23 cellular contexts compared by ENCODE assay signal in the genomic region with DNA sequence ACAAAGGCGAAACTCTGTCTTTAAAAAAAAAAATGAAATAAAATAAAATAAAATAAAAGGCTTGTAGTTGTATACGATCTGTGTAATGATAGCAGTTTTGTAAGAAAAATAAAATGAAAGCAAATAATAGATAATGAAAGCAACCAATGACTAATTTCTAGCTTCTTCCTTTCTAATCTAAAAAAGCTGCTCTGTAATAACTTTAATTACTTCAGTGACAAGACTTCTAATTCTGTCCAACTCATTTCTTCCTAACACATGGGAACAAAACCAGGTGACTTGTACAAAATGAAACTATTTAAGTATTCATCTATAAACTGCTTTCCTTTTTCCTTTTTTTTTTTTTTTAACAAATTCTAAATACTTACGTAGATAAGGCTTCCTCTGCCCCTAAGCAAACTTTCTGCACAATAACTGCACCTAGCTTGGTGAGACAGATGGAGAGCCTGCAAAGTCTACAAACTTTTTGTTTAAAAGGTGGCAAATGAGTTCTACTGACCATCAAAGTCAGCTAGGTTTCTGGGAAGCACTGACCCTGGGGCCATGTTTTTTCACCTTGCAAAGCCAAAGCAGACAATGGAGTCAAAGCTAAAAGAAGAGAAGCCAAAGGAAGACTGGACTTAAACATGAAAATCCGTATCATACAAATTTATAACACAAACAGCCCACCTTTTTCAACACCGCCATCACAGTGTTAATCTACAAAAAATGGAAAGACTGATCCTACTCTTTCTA. TPM values are rescaled to one million over a fixed set of nuclear protein-coding genes. Genes with fewer than 3 reads are reported as not detected.
A peak's percentile ranks its signal among the peaks of the same experiment; 100 is the strongest.
DNase-seq lines count a peak whose midpoint lies in the region; ATAC-seq, FAIRE-seq and TF ChIP-seq lines count a peak whose summit lies in the region.
"Had no signal": no experiment of that assay in that cellular context is flagged by ENCODE, and none has a peak within 500 bp of the region (broad histone marks: within the 10 kb centered on the region; RNA-seq: fewer than 3 reads in every experiment).

No MANE protein-coding gene starts in this region.

- H4K5ac ChIP-seq in H9 (ENCODE audit: insufficient read length, low read depth, low read length) (no peak overlapping the region), H1 (ENCODE audit: insufficient read length, low read depth, low read length) (no peak overlapping the region)

- H4K20me1 ChIP-seq in H9 (ENCODE audit: control insufficient read depth, insufficient read depth, insufficient read length) (no peaks in the 10 kb centered on the region), H1 (replicated peaks in 1 of 2; ENCODE audit: control insufficient read depth in 1 of 2, insufficient read depth in 2 of 2, low read length in 2 of 2) (peaks cover 0 to 2% of the 10 kb centered on the region in 2 experiments)
- H4K20me1 ChIP-seq: BLaER1 treated with 17β-estradiol and CSF1 and Interleukin-3, amounts not matched to agents 10 nM and 100 nM had no signal

- H3K27ac ChIP-seq in H9 (ENCODE audit: insufficient read length, low read depth, low read length) (no peak overlapping the region), H1 (ENCODE audit: low read depth, low read length) (no peak overlapping the region), neuronal stem cell (replicated peaks; ENCODE audit: low read length) (no peak overlapping the region)
- H3K27ac ChIP-seq: BLaER1 treated with 17β-estradiol and CSF1 and Interleukin-3, amounts not matched to agents 10 nM and 100 nM had no signal

- ATAC-seq in stimulated activated naive B cell treated with anti-CD40 and anti-IgM and Interleukin-4, amounts not matched to agents 10 μg/mL and 1 μg/mL and 100 μg/mL, for 72 hours (replicated peaks), result peak; percentile 53 to 82
- ATAC-seq: K562, SK-N-SH treated with all-trans-retinoic acid at 6 μM for 48 hours, T-cell had no signal

- peaks cover 0 to 9% of the 10 kb centered on the region in 2 experiments; a peak in 2 of 5 replicates for H3K9me3 Mint-ChIP-seq in H9
- H3K9me3 Mint-ChIP-seq in stimulated activated naive B cell treated with anti-CD40 and anti-IgM and Interleukin-4, amounts not matched to agents 10 μg/mL and 1 μg/mL and 100 μg/mL, for 72 hours, result peaks cover 1 to 8% of the 10 kb centered on the region in 2 donors
- H3K9me3 Mint-ChIP-seq: CD8-positive, alpha-beta memory T cell; T-cell had no signal

- no peak overlapping the region for H3K4me3 Mint-ChIP-seq in H9
- H3K4me3 Mint-ChIP-seq in stimulated activated naive B cell treated with anti-CD40 and anti-IgM and Interleukin-4, amounts not matched to agents 10 μg/mL and 1 μg/mL and 100 μg/mL, for 72 hours, result no peak overlapping the region
- H3K4me3 Mint-ChIP-seq: CD8-positive, alpha-beta memory T cell; T-cell had no signal

- H3K4me1 ChIP-seq in H9 (ENCODE audit: insufficient read depth, low read length) (peaks cover 2% of the 10 kb centered on the region), H1 (replicated peaks in 1 of 4; ENCODE audit: control insufficient read depth in 3 of 4, insufficient read depth in 4 of 4, low read length in 3 of 4) (peaks cover 0 to 13% (median 2%) of the 10 kb centered on the region in 4 experiments; a peak in 2 of 7 replicates), neuronal stem cell (ENCODE audit: control insufficient read depth in 2 of 2, insufficient read depth in 1 of 2, low read depth in 1 of 2, low read length in 2 of 2) (peaks cover 2 to 3% of the 10 kb centered on the region in 2 donors)
- H3K4me1 ChIP-seq: BLaER1 treated with 17β-estradiol and CSF1 and Interleukin-3, amounts not matched to agents 10 nM and 100 nM; HAP-1 had no signal

- H3K9ac ChIP-seq in H9 (ENCODE audit: extremely low read depth, insufficient read length, low read length) (no peak overlapping the region), H1 (replicated peaks in 1 of 4; ENCODE audit: extremely low read depth in 1 of 4, low read depth in 3 of 4, low read length in 3 of 4) (no peak overlapping the region), neuronal stem cell (ENCODE audit: low read depth, low read length, poor library complexity) (no peak overlapping the region)
- H3K9ac ChIP-seq: BLaER1 treated with 17β-estradiol and CSF1 and Interleukin-3, amounts not matched to agents 10 nM and 100 nM had no signal

- H2BK20ac ChIP-seq in H9 (ENCODE audit: low read depth, low read length, poor library complexity, severe bottlenecking), result no peak overlapping the region
- no peak overlapping the region for H2BK20ac ChIP-seq in H1 (ENCODE audit: low read length)

- H2AFZ ChIP-seq in H9 (ENCODE audit: low read length) (no peak overlapping the region), H1 (ENCODE audit: low read length) (no peak overlapping the region), neuronal stem cell (ENCODE audit: low read length) (no peak overlapping the region)

- no peak for TF ChIP-seq EP300 in H1 (IDR thresholded peaks at IDR 0.05; ENCODE audit: borderline replicate concordance in 1 of 2, low read depth in 2 of 2, low read length in 2 of 2)

- peaks cover 24 to 26% of the 10 kb centered on the region in 2 experiments for H3K4me1 Mint-ChIP-seq in H9
- H3K4me1 Mint-ChIP-seq in stimulated activated naive B cell treated with anti-CD40 and anti-IgM and Interleukin-4, amounts not matched to agents 10 μg/mL and 1 μg/mL and 100 μg/mL, for 72 hours, result peaks cover 32 to 39% of the 10 kb centered on the region in 2 donors
- H3K4me1 Mint-ChIP-seq: CD8-positive, alpha-beta memory T cell; T-cell had no signal

- H3K79me2 ChIP-seq in H9 (ENCODE audit: insufficient read depth, low read length) (no peaks in the 10 kb centered on the region), H1 (ENCODE audit: control insufficient read depth in 1 of 2, insufficient read depth in 2 of 2, low read length in 2 of 2) (peaks cover 0 to 33% of the 10 kb centered on the region in 2 experiments; a peak in 2 of 4 replicates)

- peak overlapping the region; percentile 55 to 89 (median 76) for H3K27ac Mint-ChIP-seq in H9
- no peak overlapping the region for H3K27ac Mint-ChIP-seq in stimulated activated naive B cell treated with anti-CD40 and anti-IgM and Interleukin-4, amounts not matched to agents 10 μg/mL and 1 μg/mL and 100 μg/mL, for 72 hours
- H3K27ac Mint-ChIP-seq: CD8-positive, alpha-beta memory T cell; T-cell had no signal

- H4K8ac ChIP-seq in H9 (replicated peaks; ENCODE audit: insufficient read length, low read depth, low read length) (no peak overlapping the region), H1 (ENCODE audit: extremely low read depth, insufficient read depth, low read length) (no peak overlapping the region), neuronal stem cell (ENCODE audit: low read depth, low read length) (no peak overlapping the region)

- H3K23me2 ChIP-seq in H9 (ENCODE audit: insufficient read length, low read depth, low read length, poor library complexity, severe bottlenecking), result no peaks in the 10 kb centered on the region
- no peaks in the 10 kb centered on the region; the same call in 1 of the 2 replicates for H3K23me2 ChIP-seq in H1 (ENCODE audit: low read depth, low read length)

- H2BK5ac ChIP-seq in H9 (ENCODE audit: insufficient read length, low read length), result no peak overlapping the region
- H2BK5ac ChIP-seq in H1 (ENCODE audit: low read depth, low read length), result no peak overlapping the region
- no peak overlapping the region for H2BK5ac ChIP-seq in neuronal stem cell (ENCODE audit: low read length)

- H3K4me2 ChIP-seq in H9 (ENCODE audit: insufficient read depth, insufficient read length, low read length) (no peak overlapping the region), H1 (ENCODE audit: insufficient read depth in 1 of 2, low read depth in 2 of 2, low read length in 2 of 2) (no peak overlapping the region), neuronal stem cell (ENCODE audit: insufficient read depth, low read length, poor library complexity, severe bottlenecking) (no peak overlapping the region)
- H3K4me2 ChIP-seq: BLaER1 treated with 17β-estradiol and CSF1 and Interleukin-3, amounts not matched to agents 10 nM and 100 nM had no signal

- H3T11ph ChIP-seq in H9 (ENCODE audit: low read length), result no peak overlapping the region

- no peak overlapping the region for H4K91ac ChIP-seq in H9 (ENCODE audit: insufficient read length, low read depth, low read length)
- no peak overlapping the region for H4K91ac ChIP-seq in H1 (replicated peaks; ENCODE audit: insufficient read length, low read length)
- H4K91ac ChIP-seq in neuronal stem cell (ENCODE audit: low read depth, low read length, poor library complexity), result no peak overlapping the region

- TF ChIP-seq CTCF in H9 (conservative IDR thresholded peaks at IDR 0.05) (no peak), H1 (IDR thresholded peaks at IDR 0.05; ENCODE audit: control extremely low read depth in 1 of 3, insufficient read depth in 1 of 3, low read depth in 1 of 3, low read length in 3 of 3) (no peak)

- H3K36me3 Mint-ChIP-seq in H9 (ENCODE audit: insufficient read depth in 1 of 3, low read depth in 3 of 3), result peaks cover 0 to 5% (median 0%) of the 10 kb centered on the region in 3 experiments; a peak in 4 of 7 replicates
- H3K36me3 Mint-ChIP-seq in stimulated activated naive B cell treated with anti-CD40 and anti-IgM and Interleukin-4, amounts not matched to agents 10 μg/mL and 1 μg/mL and 100 μg/mL, for 72 hours, result peaks cover 0 to 6% of the 10 kb centered on the region in 2 donors
- H3K36me3 Mint-ChIP-seq: CD8-positive, alpha-beta memory T cell; T-cell had no signal

- FAIRE-seq in GM12892 (lab: Jason Lieb, UNC) (peak; percentile 33), H1 (lab: Jason Lieb, UNC) (no peak)
- FAIRE-seq: GM12891, K562 had no signal

- no peaks in the 10 kb centered on the region for H3K27me3 Mint-ChIP-seq in H9 (ENCODE audit: low read depth)
- H3K27me3 Mint-ChIP-seq in stimulated activated naive B cell treated with anti-CD40 and anti-IgM and Interleukin-4, amounts not matched to agents 10 μg/mL and 1 μg/mL and 100 μg/mL, for 72 hours, result no peaks in the 10 kb centered on the region

- no peak overlapping the region for H3K56ac ChIP-seq in H9 (ENCODE audit: insufficient read length, low read depth, low read length)
- H3K56ac ChIP-seq in H1 (replicated peaks; ENCODE audit: insufficient read length, low read depth, low read length), result no peak overlapping the region

- H3K27me3 ChIP-seq in H9 (ENCODE audit: insufficient read depth, low read length) (no peaks in the 10 kb centered on the region), H1 (replicated peaks in 1 of 4; ENCODE audit: control insufficient read depth in 3 of 4, extremely low read depth in 1 of 4, insufficient read depth in 3 of 4, low read length in 3 of 4) (no peaks in the 10 kb centered on the region), neuronal stem cell (ENCODE audit: control insufficient read depth in 3 of 3, insufficient read depth in 3 of 3, low read depth in 1 of 3, low read length in 3 of 3) (no peaks in the 10 kb centered on the region)
- H3K27me3 ChIP-seq: BLaER1 treated with 17β-estradiol and CSF1 and Interleukin-3, amounts not matched to agents 10 nM and 100 nM had no signal

- H3K14ac ChIP-seq in H9 (ENCODE audit: insufficient read depth, low read length) (no peak overlapping the region), H1 (ENCODE audit: insufficient read length) (no peak overlapping the region), neuronal stem cell (ENCODE audit: low read length) (no peak overlapping the region)

- POLR2A ChIA-PET in H1 (lab: Charles Lee; ENCODE audit: partially characterized antibody), result no interaction called here

- H3K4ac ChIP-seq in H9 (ENCODE audit: low read depth, low read length) (no peak overlapping the region), H1 (replicated peaks; ENCODE audit: insufficient read length, low read depth, low read length) (no peak overlapping the region), neuronal stem cell (ENCODE audit: low read length) (no peak overlapping the region)

- CTCF ChIA-PET in H1 (lab: Charles Lee; ENCODE audit: partially characterized antibody), result interaction anchor here (0.6 to 1.4 kb wide), 3 partner anchors 80 to 175 kb away, joined by 3 to 4 read pairs (median 4); no protein-coding TSS in a partner anchor

- DNase-seq in GM12892 (ENCODE audit: insufficient read length) (no peak), H9 (no peak), H1 (ENCODE audit: low read depth in 1 of 2, low spot score in 2 of 2) (no peak), AG08396 (ENCODE audit: low spot score) (no peak), neuronal stem cell (ENCODE audit: low spot score) (no peak), inferior parietal cortex (ENCODE audit: extremely low spot score) (no peak)
- DNase-seq in stimulated activated naive B cell treated with anti-CD40 and anti-IgM and Interleukin-4, amounts not matched to agents 10 μg/mL and 1 μg/mL and 100 μg/mL, for 72 hours, result no peak
- DNase-seq: CD8-positive, alpha-beta memory T cell; DMS79 treated with DMSO at 0.1 percent for 48 hours; MV-4-11; NCI-H1417; NCI-H187 treated with DMSO at 0.1 percent for 48 hours; NCI-H2227 treated with DMSO at 0.1 percent for 48 hours; NCI-H510A treated with DMSO at 0.1 percent for 48 hours; NCI-H82; RPMI8226; SHP77 treated with DMSO at 0.1 percent for 48 hours; T-cell had no signal

- H3K18ac ChIP-seq in H9 (ENCODE audit: insufficient read length, low read depth, low read length), result no peak overlapping the region
- H3K18ac ChIP-seq in H1 (ENCODE audit: extremely low read depth, low read length), result no peak overlapping the region
- no peak overlapping the region for H3K18ac ChIP-seq in neuronal stem cell (ENCODE audit: low read length)

- H3K79me1 ChIP-seq in H9 (ENCODE audit: insufficient read depth, low read depth, low read length, poor library complexity, severe bottlenecking) (no peaks in the 10 kb centered on the region), H1 (ENCODE audit: low read depth, low read length) (peaks cover 2% of the 10 kb centered on the region; the same call in 1 of the 2 replicates), neuronal stem cell (ENCODE audit: low read depth, low read length) (no peaks in the 10 kb centered on the region)

- H2BK120ac ChIP-seq in H9 (ENCODE audit: low read depth, low read length, poor library complexity, severe bottlenecking) (no peak overlapping the region), H1 (replicated peaks; ENCODE audit: low read depth, low read length) (no peak overlapping the region), neuronal stem cell (ENCODE audit: low read depth, low read length) (no peak overlapping the region)

- H2BK15ac ChIP-seq in H9 (ENCODE audit: low read depth, low read length), result no peak overlapping the region
- no peak overlapping the region for H2BK15ac ChIP-seq in H1 (ENCODE audit: low read length)
- H2BK15ac ChIP-seq in neuronal stem cell (ENCODE audit: low read length), result no peak overlapping the region

- H2AK5ac ChIP-seq in H9 (ENCODE audit: insufficient read length, low read length) (no peak overlapping the region), H1 (ENCODE audit: low read depth, low read length) (no peak overlapping the region), neuronal stem cell (ENCODE audit: low read depth, low read length) (no peak overlapping the region)

- H3K36me3 ChIP-seq in H1 (ENCODE audit: control insufficient read depth in 2 of 4, insufficient read depth in 4 of 4, low read length in 3 of 4) (no peaks in the 10 kb centered on the region; a peak in 1 of 8 replicates), neuronal stem cell (replicated peaks in 1 of 2; ENCODE audit: control insufficient read depth in 2 of 2, insufficient read depth in 2 of 2, low read length in 2 of 2) (no peaks in the 10 kb centered on the region)
- H3K36me3 ChIP-seq: BLaER1 treated with 17β-estradiol and CSF1 and Interleukin-3, amounts not matched to agents 10 nM and 100 nM; HAP-1 had no signal

- H3K9me3 ChIP-seq in H9 (ENCODE audit: control insufficient read depth, low read depth, low read length) (no peaks in the 10 kb centered on the region), H1 (ENCODE audit: insufficient read depth in 2 of 2, low read depth in 1 of 2, low read length in 1 of 2) (no peaks in the 10 kb centered on the region), neuronal stem cell (replicated peaks in 1 of 2; ENCODE audit: control insufficient read depth in 2 of 2, insufficient read depth in 1 of 2, low read depth in 1 of 2, low read length in 2 of 2) (peaks cover under 1 to 22% of the 10 kb centered on the region in 2 donors)
- H3K9me3 ChIP-seq: HAP-1 had no signal

- H2BK12ac ChIP-seq in H9 (ENCODE audit: insufficient read length, low read depth, low read length) (no peak overlapping the region), H1 (ENCODE audit: low read depth, low read length) (no peak overlapping the region), neuronal stem cell (ENCODE audit: low read length) (no peak overlapping the region)

- H3K4me3 ChIP-seq in H1 (ENCODE audit: extremely low read depth in 1 of 4, insufficient read depth in 2 of 4, low read depth in 3 of 4, low read length in 4 of 4) (no peak overlapping the region), neuronal stem cell (ENCODE audit: low read length in 2 of 2) (no peak overlapping the region)
- H3K4me3 ChIP-seq: BLaER1 treated with 17β-estradiol and CSF1 and Interleukin-3, amounts not matched to agents 10 nM and 100 nM; HAP-1; K562 had no signal

- WGBS in H9 (ENCODE audit: extremely low coverage, insufficient read length, low lambda C conversion rate), result 100% methylated on average over 1 of the region's 5 CpGs
- 95% methylated on average over 5 of the region's 5 CpGs; no CpG with 5 or more reads in 1 of the 2 experiments for WGBS in H1 (ENCODE audit: extremely low coverage in 1 of 2, insufficient coverage in 1 of 2, insufficient read length in 1 of 2, insufficient replicate concordance in 2 of 2, low coverage in 1 of 2, low lambda C conversion rate in 2 of 2, missing lambda C conversion rate in 1 of 2), 2 experiments
- no CpG with 5 or more reads among the region's 5 CpGs for WGBS in neuronal stem cell (ENCODE audit: extremely low coverage in 2 of 2, insufficient read length in 2 of 2, insufficient replicate concordance in 1 of 2), 2 donors

- TF ChIP-seq RAD21 in H1 (IDR thresholded peaks at IDR 0.05 in 1 of 2, conservative IDR thresholded peaks at IDR 0.05 in 1 of 2; ENCODE audit: low read depth in 2 of 2, low read length in 2 of 2), result no peak

- TF ChIP-seq POLR2A in GM12892 (IDR thresholded peaks at IDR 0.05; ENCODE audit: low read depth, low read length) (no peak), H1 (IDR thresholded peaks at IDR 0.05; ENCODE audit: control extremely low read depth in 1 of 2, low read depth in 2 of 2, low read length in 2 of 2) (no peak)

- H3K23ac ChIP-seq in H9 (ENCODE audit: insufficient read length, low read depth, low read length) (no peak overlapping the region), H1 (ENCODE audit: insufficient read length) (no peak overlapping the region), neuronal stem cell (ENCODE audit: low read depth, low read length, poor library complexity) (no peak overlapping the region)

RNA-seq across cellular contexts. Expression of gene DENND5B, which starts 28.2 kb away (rescaled TPM):
- 8.6 TPM for polyA plus RNA-seq in GM12892 (2012; ENCODE audit: missing spikeins)
- 13.4 and 14.2 TPM in 2 replicates for total RNA-seq in H9 (2021)
- 16.2 and 20.2 TPM in 2 replicates for total RNA-seq in H1 (2021; fragmentation: NEBNext Ultra II Directional; extraction: Animal tissue kit (Norgen Biotek cat#: 25700))
- 7.8 and 13.4 TPM in 2 replicates for polyA plus RNA-seq in H1 (2011; rRNA removed)
- polyA plus RNA-seq in H1 (2011; cell fraction: cytosol; rRNA removed), result 10.6 TPM
- polyA plus RNA-seq in H1 (2011; cell fraction: nucleus; rRNA removed), result 5.9 TPM
- 7.5 to 12.7 TPM (median 9.3 TPM) in 4 replicates for polyA plus RNA-seq in H1 (2012, experiment 1 of 2)
- polyA plus RNA-seq in H1 (2012, experiment 2 of 2), result 7.6 TPM
- 9.4 TPM for polyA plus RNA-seq in H1 (2013, experiment 1 of 2)
- polyA plus RNA-seq in H1 (2013, experiment 2 of 2), result 10.1 TPM
- 31.7 and 41.1 TPM in 2 replicates for polyA minus RNA-seq in H1 (2011; rRNA and poly(A)+ RNA removed)
- polyA minus RNA-seq in H1 (2011; cell fraction: cytosol; rRNA and poly(A)+ RNA removed), result 12.5 TPM
- polyA minus RNA-seq in H1 (2011; cell fraction: nucleus; rRNA and poly(A)+ RNA removed), result 17.3 TPM
- polyA plus RNA-seq in neuronal stem cell (2013, experiment 1 of 2), result 24.4 TPM
- polyA plus RNA-seq in neuronal stem cell (2013, experiment 2 of 2), result 25.9 TPM
- polyA plus RNA-seq: CD8-positive, alpha-beta memory T cell had no signal
